ENCODE assay signal across 12 cellular contexts in genomic region chrX:68835468-68835867, GRCh38.
"Had no signal": no experiment of that assay in that cellular context is flagged by ENCODE, and none has a peak within 500 bp of the region (broad histone marks: within the 10 kb centered on the region; RNA-seq: fewer than 3 reads in every experiment).

No MANE protein-coding gene starts in this region.

- H3K4me1 ChIP-seq: testis had no signal

- H3K4me3 ChIP-seq: testis had no signal

- H3K27me3 ChIP-seq: testis had no signal

- H3K27me3 Mint-ChIP-seq: activated CD4-positive, alpha-beta memory T cell treated with anti-CD3 and anti-CD28 coated beads, Interleukin-2, amount 10 ng/mL, durations not matched to agents 7 days and 5 days; activated T-helper 17 cell treated with anti-CD3 and anti-CD28 coated beads, Interleukin-2, amount 50 U/mL, for 72 hours; effector memory CD8-positive, alpha-beta T cell had no signal

- H3K4me3 Mint-ChIP-seq: activated CD4-positive, alpha-beta memory T cell treated with anti-CD3 and anti-CD28 coated beads, Interleukin-2, amount 10 ng/mL, durations not matched to agents 7 days and 5 days; activated naive CD4-positive, alpha-beta T cell treated with anti-CD3 and anti-CD28 coated beads for 36 hours; activated T-helper 17 cell treated with anti-CD3 and anti-CD28 coated beads, Interleukin-2, amount 50 U/mL, for 72 hours; effector memory CD8-positive, alpha-beta T cell; naive thymus-derived CD4-positive, alpha-beta T cell had no signal

- H3K9me3 Mint-ChIP-seq: activated CD4-positive, alpha-beta memory T cell treated with anti-CD3 and anti-CD28 coated beads, Interleukin-2, amount 10 ng/mL, durations not matched to agents 7 days and 5 days; activated naive CD4-positive, alpha-beta T cell treated with anti-CD3 and anti-CD28 coated beads for 36 hours; activated T-helper 17 cell treated with anti-CD3 and anti-CD28 coated beads, Interleukin-2, amount 50 U/mL, for 72 hours; effector memory CD8-positive, alpha-beta T cell had no signal

- DNase-seq: activated CD4-positive, alpha-beta memory T cell treated with anti-CD3 and anti-CD28 coated beads, Interleukin-2, amount 10 ng/mL, durations not matched to agents 7 days and 5 days; activated naive CD4-positive, alpha-beta T cell treated with anti-CD3 and anti-CD28 coated beads for 36 hours; central memory CD4-positive, alpha-beta T cell; effector memory CD8-positive, alpha-beta T cell; hippocampal formation; naive thymus-derived CD4-positive, alpha-beta T cell; stimulated activated CD4-positive, alpha-beta T cell treated with anti-CD3 and anti-CD28 coated beads, Interleukin-2, amount 100 ng/mL, for 48 hours; stimulated activated naive CD8-positive, alpha-beta T cell treated with anti-CD3 and anti-CD28 coated beads, Interleukin-15, Interleukin-2, amounts not matched to agents 100 U/mL and 50 U/mL, for 24 hours; T-helper 9 cell; testis had no signal

- H3K27ac ChIP-seq: testis, VCaP had no signal

- H3K9me3 ChIP-seq: testis had no signal

- ATAC-seq: activated T-helper 17 cell treated with anti-CD3 and anti-CD28 coated beads, Interleukin-2, amount 50 U/mL, for 72 hours; effector memory CD8-positive, alpha-beta T cell; naive thymus-derived CD4-positive, alpha-beta T cell; stimulated activated naive CD8-positive, alpha-beta T cell treated with anti-CD3 and anti-CD28 coated beads, Interleukin-15, Interleukin-2, amounts not matched to agents 100 U/mL and 50 U/mL, for 24 hours had no signal

- H3K27ac Mint-ChIP-seq: activated CD4-positive, alpha-beta memory T cell treated with anti-CD3 and anti-CD28 coated beads, Interleukin-2, amount 10 ng/mL, durations not matched to agents 7 days and 5 days; activated naive CD4-positive, alpha-beta T cell treated with anti-CD3 and anti-CD28 coated beads for 36 hours; activated T-helper 17 cell treated with anti-CD3 and anti-CD28 coated beads, Interleukin-2, amount 50 U/mL, for 72 hours; effector memory CD8-positive, alpha-beta T cell; naive thymus-derived CD4-positive, alpha-beta T cell had no signal
